In the genomic region with DNA sequence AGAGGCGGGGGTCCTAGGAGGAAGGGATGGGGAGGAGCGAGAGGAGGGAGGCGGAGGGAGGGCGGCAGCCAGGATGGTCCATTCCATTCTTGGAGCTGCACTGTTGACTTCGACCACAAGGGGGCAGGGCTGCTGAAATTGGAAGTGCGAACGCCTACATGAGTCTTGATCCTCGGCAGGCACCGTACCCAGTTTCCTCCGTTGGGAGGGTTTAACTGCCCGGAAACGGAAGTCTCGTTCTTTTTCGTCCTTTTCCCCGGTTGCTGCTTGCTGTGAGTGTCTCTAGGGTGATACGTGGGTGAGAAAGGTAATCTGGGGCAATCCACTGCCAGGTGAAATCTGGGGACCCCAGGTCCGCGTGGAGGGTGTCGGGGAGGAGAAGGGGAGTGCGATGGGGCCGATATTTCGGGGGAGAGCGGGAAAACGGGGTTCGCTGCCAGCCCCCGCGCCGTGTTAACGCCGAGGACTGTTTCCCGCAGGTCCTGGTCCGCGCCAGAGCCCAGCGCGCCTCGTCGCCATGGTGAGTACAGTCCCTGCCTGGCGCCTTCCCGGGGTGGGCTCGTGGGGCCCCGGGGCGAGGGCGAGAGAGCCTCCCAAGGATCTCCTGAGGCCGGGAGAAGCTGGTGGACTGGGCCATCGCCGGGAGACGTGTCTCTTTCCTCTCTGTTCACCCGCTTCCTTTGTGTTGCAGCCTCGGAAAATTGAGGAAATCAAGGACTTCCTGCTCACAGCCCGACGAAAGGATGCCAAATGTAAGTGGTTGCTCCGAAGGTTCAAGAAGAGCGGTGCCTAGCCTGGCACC, we compare ENCODE assay signal across 1 cellular context.
TF ChIP-seq lines count a peak whose summit lies in the region.

A gene (plus strand): TSS at position 240 of the 802 bp plus-strand sequence. CDS start 278 bp downstream, at position 518.

TF ChIP-seq in K562, 482 proteins besides CTCF, POLR2A, EP300 and RAD21 (continued from another document and continues in another):
- TF ChIP-seq GABPB2 (CRISPR knock-in tag; conservative IDR thresholded peaks at IDR 0.05): no peak
- no peak for TF ChIP-seq MCM5 (IDR thresholded peaks at IDR 0.05; ENCODE audit: low read depth)
- TF ChIP-seq ZNF124 (CRISPR knock-in tag; IDR thresholded peaks at IDR 0.05): no peak
- TF ChIP-seq BRD9 (IDR thresholded peaks at IDR 0.05; ENCODE audit: low read depth, partially characterized antibody): peak; percentile 99
- TF ChIP-seq BCL6 (CRISPR knock-in tag; IDR thresholded peaks at IDR 0.05): no peak
- no peak for TF ChIP-seq ZNF551 (CRISPR knock-in tag; IDR thresholded peaks at IDR 0.05)
- no peak for TF ChIP-seq CBX2 (IDR thresholded peaks at IDR 0.05; ENCODE audit: insufficient read depth, low read length, poor library complexity, severe bottlenecking)
- TF ChIP-seq, protein P1, sequence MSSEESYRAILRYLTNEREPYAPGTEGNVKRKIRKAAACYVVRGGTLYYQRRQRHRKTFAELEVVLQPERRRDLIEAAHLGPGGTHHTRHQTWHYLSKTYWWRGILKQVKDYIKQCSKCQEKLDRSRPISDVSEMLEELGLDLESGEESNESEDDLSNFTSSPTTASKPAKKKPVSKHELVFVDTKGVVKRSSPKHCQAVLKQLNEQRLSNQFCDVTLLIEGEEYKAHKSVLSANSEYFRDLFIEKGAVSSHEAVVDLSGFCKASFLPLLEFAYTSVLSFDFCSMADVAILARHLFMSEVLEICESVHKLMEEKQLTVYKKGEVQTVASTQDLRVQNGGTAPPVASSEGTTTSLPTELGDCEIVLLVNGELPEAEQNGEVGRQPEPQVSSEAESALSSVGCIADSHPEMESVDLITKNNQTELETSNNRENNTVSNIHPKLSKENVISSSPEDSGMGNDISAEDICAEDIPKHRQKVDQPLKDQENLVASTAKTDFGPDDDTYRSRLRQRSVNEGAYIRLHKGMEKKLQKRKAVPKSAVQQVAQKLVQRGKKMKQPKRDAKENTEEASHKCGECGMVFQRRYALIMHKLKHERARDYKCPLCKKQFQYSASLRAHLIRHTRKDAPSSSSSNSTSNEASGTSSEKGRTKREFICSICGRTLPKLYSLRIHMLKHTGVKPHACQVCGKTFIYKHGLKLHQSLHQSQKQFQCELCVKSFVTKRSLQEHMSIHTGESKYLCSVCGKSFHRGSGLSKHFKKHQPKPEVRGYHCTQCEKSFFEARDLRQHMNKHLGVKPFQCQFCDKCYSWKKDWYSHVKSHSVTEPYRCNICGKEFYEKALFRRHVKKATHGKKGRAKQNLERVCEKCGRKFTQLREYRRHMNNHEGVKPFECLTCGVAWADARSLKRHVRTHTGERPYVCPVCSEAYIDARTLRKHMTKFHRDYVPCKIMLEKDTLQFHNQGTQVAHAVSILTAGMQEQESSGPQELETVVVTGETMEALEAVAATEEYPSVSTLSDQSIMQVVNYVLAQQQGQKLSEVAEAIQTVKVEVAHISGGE (CRISPR knock-in tag; IDR thresholded peaks at IDR 0.05): peak in 1 of 3 experiments; percentile 63; a peak in 2 of 6 replicates
- TF ChIP-seq, protein P2, sequence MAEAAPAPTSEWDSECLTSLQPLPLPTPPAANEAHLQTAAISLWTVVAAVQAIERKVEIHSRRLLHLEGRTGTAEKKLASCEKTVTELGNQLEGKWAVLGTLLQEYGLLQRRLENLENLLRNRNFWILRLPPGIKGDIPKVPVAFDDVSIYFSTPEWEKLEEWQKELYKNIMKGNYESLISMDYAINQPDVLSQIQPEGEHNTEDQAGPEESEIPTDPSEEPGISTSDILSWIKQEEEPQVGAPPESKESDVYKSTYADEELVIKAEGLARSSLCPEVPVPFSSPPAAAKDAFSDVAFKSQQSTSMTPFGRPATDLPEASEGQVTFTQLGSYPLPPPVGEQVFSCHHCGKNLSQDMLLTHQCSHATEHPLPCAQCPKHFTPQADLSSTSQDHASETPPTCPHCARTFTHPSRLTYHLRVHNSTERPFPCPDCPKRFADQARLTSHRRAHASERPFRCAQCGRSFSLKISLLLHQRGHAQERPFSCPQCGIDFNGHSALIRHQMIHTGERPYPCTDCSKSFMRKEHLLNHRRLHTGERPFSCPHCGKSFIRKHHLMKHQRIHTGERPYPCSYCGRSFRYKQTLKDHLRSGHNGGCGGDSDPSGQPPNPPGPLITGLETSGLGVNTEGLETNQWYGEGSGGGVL (CRISPR knock-in tag; IDR thresholded peaks at IDR 0.05): no peak
- no peak for TF ChIP-seq TFAM (CRISPR knock-in tag; conservative IDR thresholded peaks at IDR 0.05)
- TF ChIP-seq FOSL1 (tag; conservative IDR thresholded peaks at IDR 0.05): 0 out of 2 replicates have a peak, but pooled peaks have one; percentile 20
- 0 out of 2 replicates have a peak, but pooled peaks have one; percentile 47 for TF ChIP-seq HLTF (IDR thresholded peaks at IDR 0.05)
- no peak; the same call in 1 of the 2 replicates for TF ChIP-seq GTF2E2 (tag; IDR thresholded peaks at IDR 0.05)
- 0 out of 4 replicates have a peak, but pooled peaks have one; percentile 44 to 70 for TF ChIP-seq ARNT (IDR thresholded peaks at IDR 0.05)
- TF ChIP-seq NFATC3 (IDR thresholded peaks at IDR 0.05): 0 out of 2 replicates have a peak, but pooled peaks have one; percentile 47
- TF ChIP-seq, protein P3, sequence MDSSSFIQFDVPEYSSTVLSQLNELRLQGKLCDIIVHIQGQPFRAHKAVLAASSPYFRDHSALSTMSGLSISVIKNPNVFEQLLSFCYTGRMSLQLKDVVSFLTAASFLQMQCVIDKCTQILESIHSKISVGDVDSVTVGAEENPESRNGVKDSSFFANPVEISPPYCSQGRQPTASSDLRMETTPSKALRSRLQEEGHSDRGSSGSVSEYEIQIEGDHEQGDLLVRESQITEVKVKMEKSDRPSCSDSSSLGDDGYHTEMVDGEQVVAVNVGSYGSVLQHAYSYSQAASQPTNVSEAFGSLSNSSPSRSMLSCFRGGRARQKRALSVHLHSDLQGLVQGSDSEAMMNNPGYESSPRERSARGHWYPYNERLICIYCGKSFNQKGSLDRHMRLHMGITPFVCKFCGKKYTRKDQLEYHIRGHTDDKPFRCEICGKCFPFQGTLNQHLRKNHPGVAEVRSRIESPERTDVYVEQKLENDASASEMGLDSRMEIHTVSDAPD (CRISPR knock-in tag; IDR thresholded peaks at IDR 0.05): no peak
- no peak for TF ChIP-seq MYBL2 (IDR thresholded peaks at IDR 0.05; ENCODE audit: low read depth)
- no peak for TF ChIP-seq MYBL2 (CRISPR knock-in tag; IDR thresholded peaks at IDR 0.05; ENCODE audit: borderline replicate concordance)
- TF ChIP-seq ZNF146 (CRISPR knock-in tag; IDR thresholded peaks at IDR 0.05; ENCODE audit: unreplicated experiment): no peak
- TF ChIP-seq, protein P4, sequence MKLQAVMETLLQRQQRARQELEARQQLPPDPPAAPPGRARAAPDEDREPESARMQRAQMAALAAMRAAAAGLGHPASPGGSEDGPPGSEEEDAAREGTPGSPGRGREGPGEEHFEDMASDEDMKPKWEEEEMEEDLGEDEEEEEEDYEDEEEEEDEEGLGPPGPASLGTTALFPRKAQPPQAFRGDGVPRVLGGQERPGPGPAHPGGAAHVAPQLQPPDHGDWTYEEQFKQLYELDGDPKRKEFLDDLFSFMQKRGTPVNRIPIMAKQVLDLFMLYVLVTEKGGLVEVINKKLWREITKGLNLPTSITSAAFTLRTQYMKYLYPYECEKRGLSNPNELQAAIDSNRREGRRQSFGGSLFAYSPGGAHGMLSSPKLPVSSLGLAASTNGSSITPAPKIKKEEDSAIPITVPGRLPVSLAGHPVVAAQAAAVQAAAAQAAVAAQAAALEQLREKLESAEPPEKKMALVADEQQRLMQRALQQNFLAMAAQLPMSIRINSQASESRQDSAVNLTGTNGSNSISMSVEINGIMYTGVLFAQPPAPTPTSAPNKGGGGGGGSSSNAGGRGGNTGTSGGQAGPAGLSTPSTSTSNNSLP (IDR thresholded peaks at IDR 0.05; ENCODE audit: borderline replicate concordance, low read depth, low read length): 0 out of 2 replicates have a peak, but pooled peaks have one; percentile 29
- TF ChIP-seq, protein P5, sequence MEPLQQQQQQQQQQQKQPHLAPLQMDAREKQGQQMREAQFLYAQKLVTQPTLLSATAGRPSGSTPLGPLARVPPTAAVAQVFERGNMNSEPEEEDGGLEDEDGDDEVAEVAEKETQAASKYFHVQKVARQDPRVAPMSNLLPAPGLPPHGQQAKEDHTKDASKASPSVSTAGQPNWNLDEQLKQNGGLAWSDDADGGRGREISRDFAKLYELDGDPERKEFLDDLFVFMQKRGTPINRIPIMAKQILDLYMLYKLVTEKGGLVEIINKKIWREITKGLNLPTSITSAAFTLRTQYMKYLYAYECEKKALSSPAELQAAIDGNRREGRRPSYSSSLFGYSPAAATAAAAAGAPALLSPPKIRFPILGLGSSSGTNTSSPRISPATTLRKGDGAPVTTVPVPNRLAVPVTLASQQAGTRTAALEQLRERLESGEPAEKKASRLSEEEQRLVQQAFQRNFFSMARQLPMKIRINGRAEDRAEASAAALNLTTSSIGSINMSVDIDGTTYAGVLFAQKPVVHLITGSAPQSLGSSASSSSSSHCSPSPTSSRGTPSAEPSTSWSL (CRISPR knock-in tag; IDR thresholded peaks at IDR 0.05; ENCODE audit: borderline replicate concordance): no peak
- no peak for TF ChIP-seq MCM3 (IDR thresholded peaks at IDR 0.05)
- no peak for TF ChIP-seq ATF1 (CRISPR knock-in tag; IDR thresholded peaks at IDR 0.05)
- TF ChIP-seq ATF1 (tag; IDR thresholded peaks at IDR 0.05): peak; percentile 68
- no peak for TF ChIP-seq HNRNPH1 (optimal IDR thresholded peaks at IDR 0.05; ENCODE audit: low read depth, low read length)
- TF ChIP-seq MIER1 (IDR thresholded peaks at IDR 0.05; ENCODE audit: low read depth): no peak
- TF ChIP-seq HMGN3 (IDR thresholded peaks at IDR 0.05; ENCODE audit: borderline replicate concordance, extremely low read depth, insufficient read length, low read depth, low read length): peak; percentile 49
- TF ChIP-seq SMARCA4 (IDR thresholded peaks at IDR 0.05): 0 out of 2 replicates have a peak, but pooled peaks have one; percentile 37
- peak; percentile 62 for TF ChIP-seq BHLHE40 (IDR thresholded peaks at IDR 0.05; ENCODE audit: low read length)
- TF ChIP-seq HNRNPL (IDR thresholded peaks at IDR 0.05; ENCODE audit: low read depth, low read length): peak; percentile 50; the same call in 1 of the 2 replicates
- TF ChIP-seq SUPT5H (IDR thresholded peaks at IDR 0.05): peak; percentile 99
- TF ChIP-seq ZNF24 (IDR thresholded peaks at IDR 0.05): no peak
- TF ChIP-seq, protein P6, sequence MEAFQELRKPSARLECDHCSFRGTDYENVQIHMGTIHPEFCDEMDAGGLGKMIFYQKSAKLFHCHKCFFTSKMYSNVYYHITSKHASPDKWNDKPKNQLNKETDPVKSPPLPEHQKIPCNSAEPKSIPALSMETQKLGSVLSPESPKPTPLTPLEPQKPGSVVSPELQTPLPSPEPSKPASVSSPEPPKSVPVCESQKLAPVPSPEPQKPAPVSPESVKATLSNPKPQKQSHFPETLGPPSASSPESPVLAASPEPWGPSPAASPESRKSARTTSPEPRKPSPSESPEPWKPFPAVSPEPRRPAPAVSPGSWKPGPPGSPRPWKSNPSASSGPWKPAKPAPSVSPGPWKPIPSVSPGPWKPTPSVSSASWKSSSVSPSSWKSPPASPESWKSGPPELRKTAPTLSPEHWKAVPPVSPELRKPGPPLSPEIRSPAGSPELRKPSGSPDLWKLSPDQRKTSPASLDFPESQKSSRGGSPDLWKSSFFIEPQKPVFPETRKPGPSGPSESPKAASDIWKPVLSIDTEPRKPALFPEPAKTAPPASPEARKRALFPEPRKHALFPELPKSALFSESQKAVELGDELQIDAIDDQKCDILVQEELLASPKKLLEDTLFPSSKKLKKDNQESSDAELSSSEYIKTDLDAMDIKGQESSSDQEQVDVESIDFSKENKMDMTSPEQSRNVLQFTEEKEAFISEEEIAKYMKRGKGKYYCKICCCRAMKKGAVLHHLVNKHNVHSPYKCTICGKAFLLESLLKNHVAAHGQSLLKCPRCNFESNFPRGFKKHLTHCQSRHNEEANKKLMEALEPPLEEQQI (IDR thresholded peaks at IDR 0.05): peak; percentile 74; the same call in 1 of the 2 replicates
- peak; percentile 15; the same call in 1 of the 2 replicates for TF ChIP-seq TEAD4 (IDR thresholded peaks at IDR 0.05; ENCODE audit: low read length)
- no peak for TF ChIP-seq TEAD4 (CRISPR knock-in tag; IDR thresholded peaks at IDR 0.05; ENCODE audit: borderline replicate concordance)
- peak; percentile 31 for TF ChIP-seq CREB1 (IDR thresholded peaks at IDR 0.05)
- peak; percentile 57; the same call in 1 of the 2 replicates for TF ChIP-seq CREB1 (CRISPR knock-in tag; IDR thresholded peaks at IDR 0.05)
- no peak for TF ChIP-seq NFYB (IDR thresholded peaks at IDR 0.05; ENCODE audit: extremely low read depth, insufficient read length)
- peak; percentile 29; the same call in 1 of the 2 replicates for TF ChIP-seq GATAD2B (IDR thresholded peaks at IDR 0.05; ENCODE audit: borderline replicate concordance)
- no peak for TF ChIP-seq ZNF696 (CRISPR knock-in tag; conservative IDR thresholded peaks at IDR 0.05)
- no peak for TF ChIP-seq RBM25 (IDR thresholded peaks at IDR 0.05; ENCODE audit: low read depth, low read length, severe bottlenecking)
- TF ChIP-seq, protein P7, sequence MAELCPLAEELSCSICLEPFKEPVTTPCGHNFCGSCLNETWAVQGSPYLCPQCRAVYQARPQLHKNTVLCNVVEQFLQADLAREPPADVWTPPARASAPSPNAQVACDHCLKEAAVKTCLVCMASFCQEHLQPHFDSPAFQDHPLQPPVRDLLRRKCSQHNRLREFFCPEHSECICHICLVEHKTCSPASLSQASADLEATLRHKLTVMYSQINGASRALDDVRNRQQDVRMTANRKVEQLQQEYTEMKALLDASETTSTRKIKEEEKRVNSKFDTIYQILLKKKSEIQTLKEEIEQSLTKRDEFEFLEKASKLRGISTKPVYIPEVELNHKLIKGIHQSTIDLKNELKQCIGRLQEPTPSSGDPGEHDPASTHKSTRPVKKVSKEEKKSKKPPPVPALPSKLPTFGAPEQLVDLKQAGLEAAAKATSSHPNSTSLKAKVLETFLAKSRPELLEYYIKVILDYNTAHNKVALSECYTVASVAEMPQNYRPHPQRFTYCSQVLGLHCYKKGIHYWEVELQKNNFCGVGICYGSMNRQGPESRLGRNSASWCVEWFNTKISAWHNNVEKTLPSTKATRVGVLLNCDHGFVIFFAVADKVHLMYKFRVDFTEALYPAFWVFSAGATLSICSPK (IDR thresholded peaks at IDR 0.05; ENCODE audit: borderline replicate concordance): no peak; the same call in 1 of the 2 replicates
- TF ChIP-seq, protein P8, sequence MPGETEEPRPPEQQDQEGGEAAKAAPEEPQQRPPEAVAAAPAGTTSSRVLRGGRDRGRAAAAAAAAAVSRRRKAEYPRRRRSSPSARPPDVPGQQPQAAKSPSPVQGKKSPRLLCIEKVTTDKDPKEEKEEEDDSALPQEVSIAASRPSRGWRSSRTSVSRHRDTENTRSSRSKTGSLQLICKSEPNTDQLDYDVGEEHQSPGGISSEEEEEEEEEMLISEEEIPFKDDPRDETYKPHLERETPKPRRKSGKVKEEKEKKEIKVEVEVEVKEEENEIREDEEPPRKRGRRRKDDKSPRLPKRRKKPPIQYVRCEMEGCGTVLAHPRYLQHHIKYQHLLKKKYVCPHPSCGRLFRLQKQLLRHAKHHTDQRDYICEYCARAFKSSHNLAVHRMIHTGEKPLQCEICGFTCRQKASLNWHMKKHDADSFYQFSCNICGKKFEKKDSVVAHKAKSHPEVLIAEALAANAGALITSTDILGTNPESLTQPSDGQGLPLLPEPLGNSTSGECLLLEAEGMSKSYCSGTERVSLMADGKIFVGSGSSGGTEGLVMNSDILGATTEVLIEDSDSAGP (CRISPR knock-in tag; IDR thresholded peaks at IDR 0.05): no peak
- TF ChIP-seq SETDB1 (IDR thresholded peaks at IDR 0.05; ENCODE audit: low read length): no peak
- peak; percentile 76 for TF ChIP-seq ETV5 (CRISPR knock-in tag; IDR thresholded peaks at IDR 0.05; ENCODE audit: low read depth)
- TF ChIP-seq FOS (IDR thresholded peaks at IDR 0.05; ENCODE audit: extremely low read depth, insufficient read length): no peak
- no peak for TF ChIP-seq TEAD2 (tag; IDR thresholded peaks at IDR 0.05)
- TF ChIP-seq CBFB (CRISPR knock-in tag; IDR thresholded peaks at IDR 0.05): no peak
- peak; percentile 61 for TF ChIP-seq BCOR (IDR thresholded peaks at IDR 0.05)
